ENCODE assay signal across 1 cellular context in genomic region chr6:166420351-166420750, GRCh38.
TF ChIP-seq lines count a peak whose summit lies in the region.

No MANE protein-coding gene starts in this region.

TF ChIP-seq in HepG2, 621 proteins besides CTCF, POLR2A, EP300 and RAD21 (continued from another document):
- TF ChIP-seq, protein P1, sequence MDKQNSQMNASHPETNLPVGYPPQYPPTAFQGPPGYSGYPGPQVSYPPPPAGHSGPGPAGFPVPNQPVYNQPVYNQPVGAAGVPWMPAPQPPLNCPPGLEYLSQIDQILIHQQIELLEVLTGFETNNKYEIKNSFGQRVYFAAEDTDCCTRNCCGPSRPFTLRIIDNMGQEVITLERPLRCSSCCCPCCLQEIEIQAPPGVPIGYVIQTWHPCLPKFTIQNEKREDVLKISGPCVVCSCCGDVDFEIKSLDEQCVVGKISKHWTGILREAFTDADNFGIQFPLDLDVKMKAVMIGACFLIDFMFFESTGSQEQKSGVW (CRISPR knock-in tag; IDR thresholded peaks at IDR 0.05; ENCODE audit: borderline replicate concordance), result no peak
- TF ChIP-seq FOSL2 (CRISPR knock-in tag; IDR thresholded peaks at IDR 0.05) (peak; percentile 68), MED1 (CRISPR knock-in tag; IDR thresholded peaks at IDR 0.05) (peak; percentile 40; the same call in 1 of the 2 replicates)
